1 cellular context compared by ENCODE assay signal in genomic region chr4:185805262-185805802, GRCh38.
TF ChIP-seq lines count a peak whose summit lies in the region.

No MANE protein-coding gene starts in this region.

TF ChIP-seq in WTC11, 78 proteins besides CTCF, POLR2A, EP300 and RAD21 (continued from another document):
- TF ChIP-seq IRF1 (CRISPR knock-in tag; IDR thresholded peaks at IDR 0.05) (no peak), ATF1 (CRISPR knock-in tag; IDR thresholded peaks at IDR 0.05) (no peak), USF1 (CRISPR knock-in tag; IDR thresholded peaks at IDR 0.05) (no peak), CDX4 (CRISPR knock-in tag; IDR thresholded peaks at IDR 0.05; ENCODE audit: borderline replicate concordance) (no peak), E2F5 (CRISPR knock-in tag; IDR thresholded peaks at IDR 0.05) (no peak), FOXP1 (CRISPR knock-in tag; IDR thresholded peaks at IDR 0.05; ENCODE audit: borderline replicate concordance) (no peak)
TF ChIP-seq in WTC11: peak in this region for 0.
